15 cellular contexts compared by ENCODE assay signal in genomic region chr9:93568169-93568568, GRCh38. TPM values are rescaled to one million over a fixed set of nuclear protein-coding genes. Genes with fewer than 3 reads are reported as not detected.
DNase-seq lines count a peak whose midpoint lies in the region; ATAC-seq, FAIRE-seq and TF ChIP-seq lines count a peak whose summit lies in the region.
"Had no signal": no experiment of that assay in that cellular context is flagged by ENCODE, and none has a peak within 500 bp of the region (broad histone marks: within the 10 kb centered on the region; RNA-seq: fewer than 3 reads in every experiment).

No MANE protein-coding gene starts in this region.

- H3K9me3 Mint-ChIP-seq in activated T-helper 17 cell treated with anti-CD3 and anti-CD28 coated beads, Interleukin-2, amount 50 U/mL, for 72 hours: no peaks in the 10 kb centered on the region
- H3K9me3 Mint-ChIP-seq in natural killer cell: no peaks in the 10 kb centered on the region

- intact Hi-C loops in natural killer cell (cut with micrococcal nuclease) (loop anchor here (5.0 to 10.0 kb wide), 2 partner anchors 101 to 413 kb away; no protein-coding TSS in a partner anchor), spleen (cut with DNase I; ENCODE audit: low total_unique reads) (loop anchor here (10.0 kb wide), 1 partner anchor 403 kb away; no protein-coding TSS in a partner anchor)

- DNase-seq in activated CD8-positive, alpha-beta memory T cell treated with anti-CD3 and anti-CD28 coated beads for 24 hours: peak; percentile 49
- DNase-seq in activated CD8-positive, alpha-beta memory T cell treated with anti-CD3 and anti-CD28 coated beads, Interleukin-2, amount 50 U/mL, for 4 hours: no peak
- no peak for DNase-seq in natural killer cell
- DNase-seq in spleen: no peak
- no peak for DNase-seq in NK-92 treated with Interleukin-12 subunit alpha and Interleukin-12 subunit beta, amount 100 ng/mL, for 24 hours (lab: John Stamatoyannopoulos, UW)
- no peak for DNase-seq in H54 (ENCODE audit: insufficient read length, low spot score)
- no peak for DNase-seq in AML-193 (lab: John Stamatoyannopoulos, UW)
- DNase-seq: Caco-2, Karpas-422, MM.1S, NCI-H1105, NCI-H1694 treated with DMSO at 0.1 percent for 48 hours, PC-9 had no signal

- peaks cover 27% of the 10 kb centered on the region for H3K36me3 Mint-ChIP-seq in activated T-helper 17 cell treated with anti-CD3 and anti-CD28 coated beads, Interleukin-2, amount 50 U/mL, for 72 hours (ENCODE audit: low read depth)
- peaks cover 8% of the 10 kb centered on the region for H3K36me3 Mint-ChIP-seq in natural killer cell

- H3K9me3 ChIP-seq in spleen: peaks cover 0 to 8% (median 0%) of the 10 kb centered on the region in 8 donors
- H3K9me3 ChIP-seq: Caco-2 had no signal

- no peak for FAIRE-seq in H54 (lab: Jason Lieb, UNC)
- FAIRE-seq: A549 had no signal

- H3K27ac Mint-ChIP-seq in activated T-helper 17 cell treated with anti-CD3 and anti-CD28 coated beads, Interleukin-2, amount 50 U/mL, for 72 hours: peak overlapping the region; percentile 89
- peak overlapping the region in 1 of 2 donors; percentile 87 for H3K27ac Mint-ChIP-seq in natural killer cell

- H3K4me1 ChIP-seq in spleen: peaks cover 9 to 40% (median 28%) of the 10 kb centered on the region in 6 donors
- H3K4me1 ChIP-seq: Caco-2 had no signal

- WGBS in spleen, 5 donors: 92 to 97% (median 94%) methylated on average over 5 of the region's 5 CpGs

- H3K27me3 ChIP-seq in spleen (replicated peaks in 1 of 7): no peaks in the 10 kb centered on the region

- H3K4me3 Mint-ChIP-seq in activated T-helper 17 cell treated with anti-CD3 and anti-CD28 coated beads, Interleukin-2, amount 50 U/mL, for 72 hours: peak overlapping the region; percentile 79
- peak overlapping the region; percentile 25 for H3K4me3 Mint-ChIP-seq in natural killer cell

- H3K27ac ChIP-seq in spleen: peak overlapping the region in 7 of 8 donors; percentile 84 to 98 (median 93)
- H3K27ac ChIP-seq: PC-9 had no signal

- TF ChIP-seq POLR2A in spleen (IDR thresholded peaks at IDR 0.05) (no peak), H54 (IDR thresholded peaks at IDR 0.05; ENCODE audit: low read depth, low read length) (no peak)

- no peak overlapping the region for H3K4me3 ChIP-seq in spleen

- peaks cover 15% of the 10 kb centered on the region for H3K4me1 Mint-ChIP-seq in activated T-helper 17 cell treated with anti-CD3 and anti-CD28 coated beads, Interleukin-2, amount 50 U/mL, for 72 hours
- H3K4me1 Mint-ChIP-seq in natural killer cell: peaks cover 10 to 18% of the 10 kb centered on the region in 2 donors

- H3K27me3 Mint-ChIP-seq in activated T-helper 17 cell treated with anti-CD3 and anti-CD28 coated beads, Interleukin-2, amount 50 U/mL, for 72 hours: no peaks in the 10 kb centered on the region
- no peaks in the 10 kb centered on the region for H3K27me3 Mint-ChIP-seq in natural killer cell (ENCODE audit: low read depth in 2 of 2)

- ATAC-seq in activated T-helper 17 cell treated with anti-CD3 and anti-CD28 coated beads, Interleukin-2, amount 50 U/mL, for 72 hours (replicated peaks): no peak
- no peak for ATAC-seq in natural killer cell

- TF ChIP-seq CTCF in natural killer cell (IDR thresholded peaks at IDR 0.05) (no peak), spleen (IDR thresholded peaks at IDR 0.05 in 8 of 11, conservative IDR thresholded peaks at IDR 0.05 in 3 of 11) (no peak)

- peaks cover 0 to 23% (median 16%) of the 10 kb centered on the region in 6 donors for H3K36me3 ChIP-seq in spleen

RNA-seq across cellular contexts. Expression of gene PHF2, which starts 8.2 kb away (rescaled TPM):
- total RNA-seq in activated T-helper 17 cell treated with anti-CD3 and anti-CD28 coated beads, Interleukin-2, amount 50 U/mL, for 72 hours: 10 to 100 TPM; 11.9 to 15.1 TPM
- total RNA-seq in natural killer cell: 10 to 100 TPM; 24.8 to 28.1 (median 26.4) TPM
- 10 to 100 TPM; 27.6 to 46.2 (median 32.6) TPM for total RNA-seq in spleen
- polyA plus RNA-seq in spleen: 10 to 100 TPM; 11.2 to 23.1 (median 13.7) TPM
